Comparison of ENCODE assay signal across 9 cellular contexts in the genomic region with DNA sequence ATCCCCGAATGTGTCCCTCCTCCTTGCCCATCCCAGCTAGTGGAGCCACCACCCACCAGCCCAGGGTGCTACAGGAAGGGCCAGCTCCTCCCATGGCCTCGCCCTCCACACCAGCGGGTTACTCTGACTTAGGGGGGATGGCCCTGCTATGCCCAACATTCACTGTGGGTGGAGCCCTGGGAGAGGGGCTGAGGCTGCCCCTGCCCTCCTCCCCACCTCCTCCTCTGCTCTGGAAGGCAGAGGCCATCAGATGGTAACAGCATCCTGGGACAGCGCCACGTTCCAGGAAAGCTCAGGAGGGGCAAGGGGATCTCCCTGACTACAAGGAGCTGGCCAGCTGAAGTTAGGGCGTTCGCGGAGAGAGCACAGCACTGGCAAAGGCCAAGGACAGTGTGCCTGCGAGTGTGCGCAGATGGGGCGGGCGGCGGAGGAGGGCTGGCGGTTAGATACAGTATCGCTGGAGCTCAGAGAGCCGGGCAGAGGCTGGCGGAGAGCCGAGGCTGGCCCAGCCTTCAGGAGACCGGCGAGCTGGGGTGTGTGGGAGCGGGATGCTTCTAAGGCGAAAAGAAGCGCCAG. TPM values are rescaled to one million over a fixed set of nuclear protein-coding genes. Genes with fewer than 3 reads are reported as not detected.
DNase-seq lines count a peak whose midpoint lies in the region; ATAC-seq and TF ChIP-seq lines count a peak whose summit lies in the region.
"Had no signal": no experiment of that assay in that cellular context is flagged by ENCODE, and none has a peak within 500 bp of the region (broad histone marks: within the 10 kb centered on the region; RNA-seq: fewer than 3 reads in every experiment).

No MANE protein-coding gene starts in this region.

- H3K36me3 ChIP-seq in esophagus squamous epithelium = no peaks in the 10 kb centered on the region
- H3K36me3 ChIP-seq: pancreas had no signal

- peaks cover 14% of the 10 kb centered on the region for H3K36me3 Mint-ChIP-seq in T-helper 2 cell treated with Interferon-gamma antibody and Interleukin-4, amounts not matched to agents 5 μg/mL and 100 μg/mL, for 36 hours (ENCODE audit: low read depth)

- no peak for ATAC-seq in GM19463 (IDR thresholded peaks at IDR 0.05; ENCODE audit: unreplicated experiment)

- no peak for TF ChIP-seq POLR2A in esophagus squamous epithelium (IDR thresholded peaks at IDR 0.05)

- peak overlapping the region; percentile 77 for H3K27ac Mint-ChIP-seq in T-helper 2 cell treated with Interferon-gamma antibody and Interleukin-4, amounts not matched to agents 5 μg/mL and 100 μg/mL, for 36 hours

- peaks cover 27% of the 10 kb centered on the region for H3K4me1 Mint-ChIP-seq in T-helper 2 cell treated with Interferon-gamma antibody and Interleukin-4, amounts not matched to agents 5 μg/mL and 100 μg/mL, for 36 hours (ENCODE audit: low read depth)

- 0 to 3% methylated on average over 1 to 11 of the region's 23 CpGs for WGBS in esophagus squamous epithelium, 2 donors

- H3K27me3 Mint-ChIP-seq in T-helper 2 cell treated with Interferon-gamma antibody and Interleukin-4, amounts not matched to agents 5 μg/mL and 100 μg/mL, for 36 hours (ENCODE audit: low read depth) = peaks cover 30% of the 10 kb centered on the region

- H3K27me3 ChIP-seq in esophagus squamous epithelium = peaks cover 0 to 83% (median 10%) of the 10 kb centered on the region in 4 donors

- H3K4me3 ChIP-seq in esophagus squamous epithelium = peak overlapping the region; percentile 9 to 68 (median 44)

- TF ChIP-seq CTCF in esophagus squamous epithelium (IDR thresholded peaks at IDR 0.05) (no peak), RWPE1 (conservative IDR thresholded peaks at IDR 0.05; ENCODE audit: low read depth) (no peak)

- H3K27ac ChIP-seq in esophagus squamous epithelium = peak overlapping the region in 3 of 4 donors; percentile 2 to 57 (median 19)
- no peak overlapping the region for H3K27ac ChIP-seq in RWPE1
- H3K27ac ChIP-seq: pancreas had no signal

- DNase-seq in NCI-H146 (lab: John Stamatoyannopoulos, UW) = peak; percentile 31
- no peak for DNase-seq in NCI-H146 treated with DMSO at 0.1 percent for 48 hours (lab: John Stamatoyannopoulos, UW; ENCODE audit: unreplicated experiment)
- peak; percentile 33 for DNase-seq in T-helper 2 cell treated with Interferon-gamma antibody and Interleukin-4, amounts not matched to agents 5 μg/mL and 100 μg/mL, for 36 hours (ENCODE audit: low spot score)
- DNase-seq in esophagus squamous epithelium (lab: John Stamatoyannopoulos, UW) = no peak
- DNase-seq in stimulated activated CD4-positive, alpha-beta T cell treated with anti-CD3 and anti-CD28 coated beads, Interleukin-4, amount 100 ng/mL, for 24 hours = peak; percentile 25
- DNase-seq in midbrain (lab: John Stamatoyannopoulos, UW) = no peak
- DNase-seq in RWPE1 (ENCODE audit: low spot score) = no peak

- no peaks in the 10 kb centered on the region for H3K9me3 ChIP-seq in esophagus squamous epithelium
- H3K9me3 ChIP-seq: pancreas had no signal

- intact Hi-C loops in esophagus squamous epithelium (cut with DNase I) = no loop called here

- CTCF ChIA-PET in RWPE1 (lab: Yijun Ruan, JAX) = interaction anchor here (0.6 kb wide), 1 partner anchor 1593 kb away, joined by 3 read pairs; no protein-coding TSS in a partner anchor

- H3K9me3 Mint-ChIP-seq in T-helper 2 cell treated with Interferon-gamma antibody and Interleukin-4, amounts not matched to agents 5 μg/mL and 100 μg/mL, for 36 hours = peaks cover 8% of the 10 kb centered on the region

- peaks cover 8 to 27% (median 14%) of the 10 kb centered on the region in 3 donors for H3K4me1 ChIP-seq in esophagus squamous epithelium

- peak overlapping the region; percentile 87 for H3K4me3 Mint-ChIP-seq in T-helper 2 cell treated with Interferon-gamma antibody and Interleukin-4, amounts not matched to agents 5 μg/mL and 100 μg/mL, for 36 hours

- POLR2A ChIA-PET in RWPE1 (lab: Yijun Ruan, JAX; ENCODE audit: low non-redundant PET) = no interaction called here

RNA-seq across cellular contexts. Expression of gene JAKMIP1, which starts 1.5 kb away (rescaled TPM):
- total RNA-seq in esophagus squamous epithelium = 1 to 10 TPM in 3 of 4 donors, under 1 TPM in 1; 0.67 to 1.3 (median 1.1) TPM

Comparison
In these comparisons a context has a peak if more than half of its experiments do, and no peak if none do; other contexts are left out.
1. DNase-seq: peak in NCI-H146 (single experiment), T-helper 2 cell treated with Interferon-gamma antibody and Interleukin-4, amounts not matched to agents 5 μg/mL and 100 μg/mL, for 36 hours (single experiment) and stimulated activated CD4-positive, alpha-beta T cell treated with anti-CD3 and anti-CD28 coated beads, Interleukin-4, amount 100 ng/mL, for 24 hours (single experiment); none in NCI-H146 treated with DMSO at 0.1 percent for 48 hours (single experiment), esophagus squamous epithelium (single experiment), midbrain (single experiment) and RWPE1 (single experiment).